ENCODE assay signal across 1 cellular context in genomic region chr22:31439805-31440204, GRCh38.
TF ChIP-seq lines count a peak whose summit lies in the region.

No MANE protein-coding gene starts in this region.

TF ChIP-seq in K562, 482 proteins besides CTCF, POLR2A, EP300 and RAD21:
- TF ChIP-seq TCF3 (CRISPR knock-in tag; IDR thresholded peaks at IDR 0.05) (no peak), CBFA2T2 (conservative IDR thresholded peaks at IDR 0.05) (no peak), ZNF212 (CRISPR knock-in tag; IDR thresholded peaks at IDR 0.05) (no peak), POLR2G (IDR thresholded peaks at IDR 0.05; ENCODE audit: low read depth, low read length) (peak; percentile 46), ZBTB1 (CRISPR knock-in tag; IDR thresholded peaks at IDR 0.05; ENCODE audit: borderline replicate concordance, low read depth) (no peak)
TF ChIP-seq in K562: peak in this region for 1.
